Comparison of ENCODE assay signal across 17 cellular contexts in the genomic region with DNA sequence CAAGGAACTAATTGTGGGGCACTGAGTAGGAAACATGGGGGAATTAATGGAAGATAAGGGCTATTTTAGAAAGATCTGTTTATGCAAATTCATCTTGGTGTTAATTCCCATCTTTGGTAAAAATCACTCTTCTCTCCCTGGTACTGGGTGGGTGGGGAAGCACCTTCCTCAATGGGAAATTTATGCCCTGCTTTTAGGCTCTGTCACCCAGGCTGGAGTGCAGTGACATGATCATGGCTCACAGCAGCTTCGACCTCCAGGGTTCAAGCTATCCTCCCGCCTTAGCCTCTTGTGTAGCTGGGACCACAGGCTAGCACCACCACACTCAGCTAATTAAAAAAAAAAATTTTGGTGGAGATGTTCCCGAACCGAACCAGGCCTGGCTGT. TPM values are rescaled to one million over a fixed set of nuclear protein-coding genes. Genes with fewer than 3 reads are reported as not detected.
DNase-seq lines count a peak whose midpoint lies in the region; ATAC-seq and TF ChIP-seq lines count a peak whose summit lies in the region.
"Had no signal": no experiment of that assay in that cellular context is flagged by ENCODE, and none has a peak within 500 bp of the region (broad histone marks: within the 10 kb centered on the region; RNA-seq: fewer than 3 reads in every experiment).

No MANE protein-coding gene starts in this region.

- ATAC-seq in CD8-positive, alpha-beta T cell = no peak
- ATAC-seq in GM23338 = no peak
- no peak for ATAC-seq in natural killer cell
- ATAC-seq in esophagus mucosa = no peak
- ATAC-seq in heart left ventricle = no peak
- ATAC-seq: Right ventricle myocardium inferior had no signal

- CTCF ChIA-PET in CD8-positive, alpha-beta T cell (lab: Charles Lee) = interaction anchor here (0.8 to 1.5 kb wide), 3 partner anchors 139 to 270 kb away, joined by 3 read pairs; a partner anchor contains a TSS
- CTCF ChIA-PET in activated CD4-positive, alpha-beta memory T cell treated with anti-CD3 and anti-CD28 coated beads for 36 hours (lab: Charles Lee) = no interaction called here

- no peaks in the 10 kb centered on the region for H3K27me3 Mint-ChIP-seq in CD8-positive, alpha-beta T cell (ENCODE audit: low read depth)
- H3K27me3 Mint-ChIP-seq in GM23338 (ENCODE audit: insufficient read depth, low read depth, poor library complexity) = no peaks in the 10 kb centered on the region
- no peaks in the 10 kb centered on the region for H3K27me3 Mint-ChIP-seq in activated CD4-positive, alpha-beta memory T cell treated with anti-CD3 and anti-CD28 coated beads for 36 hours
- no peaks in the 10 kb centered on the region for H3K27me3 Mint-ChIP-seq in natural killer cell (ENCODE audit: low read depth in 2 of 2)

- peaks cover 3% of the 10 kb centered on the region for H3K9me3 Mint-ChIP-seq in CD8-positive, alpha-beta T cell
- H3K9me3 Mint-ChIP-seq in GM23338 (peaks cover 23% of the 10 kb centered on the region), natural killer cell (no peaks in the 10 kb centered on the region)
- peaks cover 6% of the 10 kb centered on the region for H3K9me3 Mint-ChIP-seq in activated CD4-positive, alpha-beta memory T cell treated with anti-CD3 and anti-CD28 coated beads for 36 hours

- H3K4me1 Mint-ChIP-seq in CD8-positive, alpha-beta T cell (ENCODE audit: low read depth) = peaks cover 62% of the 10 kb centered on the region
- peaks cover 3% of the 10 kb centered on the region; the same call in 1 of the 3 replicates for H3K4me1 Mint-ChIP-seq in GM23338
- peaks cover 45% of the 10 kb centered on the region for H3K4me1 Mint-ChIP-seq in activated CD4-positive, alpha-beta memory T cell treated with anti-CD3 and anti-CD28 coated beads for 36 hours (ENCODE audit: low read depth)
- H3K4me1 Mint-ChIP-seq in natural killer cell = peaks cover 43 to 46% of the 10 kb centered on the region in 2 donors

- H4K20me1 ChIP-seq in GM23338 (replicated peaks; ENCODE audit: insufficient read depth) = no peaks in the 10 kb centered on the region
- H4K20me1 ChIP-seq: BLaER1 treated with 17β-estradiol and CSF1 and Interleukin-3, amounts not matched to agents 10 nM and 100 nM had no signal

- no peak for TF ChIP-seq POLR2A in heart left ventricle (IDR thresholded peaks at IDR 0.05)

- H3K9me3 ChIP-seq in CD8-positive, alpha-beta T cell (ENCODE audit: low read length) = no peaks in the 10 kb centered on the region
- H3K9me3 ChIP-seq in left ventricle myocardium inferior (replicated peaks) (peaks cover 3% of the 10 kb centered on the region), heart left ventricle (peaks cover 0 to under 1% (median 0%) of the 10 kb centered on the region in 12 donors)
- H3K9me3 ChIP-seq: ovary had no signal

- no peaks in the 10 kb centered on the region for H3K79me2 ChIP-seq in GM23338 (replicated peaks; ENCODE audit: insufficient read depth)

- H3K27ac Mint-ChIP-seq in CD8-positive, alpha-beta T cell = peak overlapping the region; percentile 99
- H3K27ac Mint-ChIP-seq in GM23338 (no peak overlapping the region), natural killer cell (no peak overlapping the region)
- H3K27ac Mint-ChIP-seq in activated CD4-positive, alpha-beta memory T cell treated with anti-CD3 and anti-CD28 coated beads for 36 hours = peak overlapping the region; percentile 90

- no peaks in the 10 kb centered on the region for H3F3A ChIP-seq in GM23338 (replicated peaks; ENCODE audit: low read depth)

- 88 to 92% (median 89%) methylated on average over 4 of the region's 4 CpGs for WGBS in heart left ventricle, 4 donors

- peak overlapping the region; percentile 88 for H3K4me3 Mint-ChIP-seq in CD8-positive, alpha-beta T cell
- H3K4me3 Mint-ChIP-seq in GM23338 = no peak overlapping the region
- peak overlapping the region; percentile 75 for H3K4me3 Mint-ChIP-seq in activated CD4-positive, alpha-beta memory T cell treated with anti-CD3 and anti-CD28 coated beads for 36 hours
- peak overlapping the region; percentile 32 for H3K4me3 Mint-ChIP-seq in natural killer cell

- H3K27ac ChIP-seq in CD8-positive, alpha-beta T cell (ENCODE audit: low read depth, low read length) = peak overlapping the region; percentile 44
- H3K27ac ChIP-seq in GM23338 (ENCODE audit: low read depth) = no peak overlapping the region
- no peak overlapping the region for H3K27ac ChIP-seq in left ventricle myocardium inferior (replicated peaks)
- H3K27ac ChIP-seq in heart left ventricle = peak overlapping the region in 1 of 12 donors; percentile 39
- H3K27ac ChIP-seq: BLaER1 treated with 17β-estradiol and CSF1 and Interleukin-3, amounts not matched to agents 10 nM and 100 nM; ovary; VCaP had no signal

- peaks cover 47% of the 10 kb centered on the region for H3K4me1 ChIP-seq in CD8-positive, alpha-beta T cell (ENCODE audit: insufficient read depth, low read length)
- H3K4me1 ChIP-seq in GM23338 (ENCODE audit: insufficient read depth) (no peaks in the 10 kb centered on the region; the same call in 1 of the 2 replicates), left ventricle myocardium inferior (no peaks in the 10 kb centered on the region), heart left ventricle (no peaks in the 10 kb centered on the region)

- H3K36me3 ChIP-seq in CD8-positive, alpha-beta T cell (ENCODE audit: insufficient read depth, low read length) = no peaks in the 10 kb centered on the region
- H3K36me3 ChIP-seq in GM23338 (ENCODE audit: insufficient read depth) (no peaks in the 10 kb centered on the region), left ventricle myocardium inferior (no peaks in the 10 kb centered on the region), heart left ventricle (no peaks in the 10 kb centered on the region)
- H3K36me3 ChIP-seq: BLaER1 treated with 17β-estradiol and CSF1 and Interleukin-3, amounts not matched to agents 10 nM and 100 nM; ovary had no signal

- H2AFZ ChIP-seq in GM23338 = peak overlapping the region; percentile 35; the same call in 1 of the 2 replicates

- peaks cover 6% of the 10 kb centered on the region; the same call in 1 of the 2 replicates for H3K9me2 ChIP-seq in GM23338 (ENCODE audit: insufficient read depth)

- H3K27me3 ChIP-seq in CD8-positive, alpha-beta T cell (ENCODE audit: insufficient read depth, low read length) = no peaks in the 10 kb centered on the region
- H3K27me3 ChIP-seq in GM23338 (ENCODE audit: insufficient read depth) = no peaks in the 10 kb centered on the region
- H3K27me3 ChIP-seq in left ventricle myocardium inferior (ENCODE audit: low read depth) = no peaks in the 10 kb centered on the region
- H3K27me3 ChIP-seq in heart left ventricle = no peaks in the 10 kb centered on the region
- H3K27me3 ChIP-seq: BLaER1 treated with 17β-estradiol and CSF1 and Interleukin-3, amounts not matched to agents 10 nM and 100 nM; ovary had no signal

- no peak overlapping the region for H3K4me2 ChIP-seq in GM23338
- H3K4me2 ChIP-seq: BLaER1 treated with 17β-estradiol and CSF1 and Interleukin-3, amounts not matched to agents 10 nM and 100 nM had no signal

- intact Hi-C loops in CD8-positive, alpha-beta T cell (cut with DNase I, micrococcal nuclease) = no loop called here
- intact Hi-C loops in activated CD4-positive, alpha-beta memory T cell treated with anti-CD3 and anti-CD28 coated beads for 36 hours (cut with micrococcal nuclease) = loop anchor here (2.0 kb wide), 2 partner anchors 32 to 54 kb away; no protein-coding TSS in a partner anchor
- intact Hi-C loops in natural killer cell (cut with micrococcal nuclease) (no loop called here), left ventricle myocardium inferior (cut with micrococcal nuclease) (no loop called here), heart left ventricle (cut with DNase I) (no loop called here)

- no peak for TF ChIP-seq CTCF in CD8-positive, alpha-beta T cell (IDR thresholded peaks at IDR 0.05)
- no peak for TF ChIP-seq CTCF in GM23338 (conservative IDR thresholded peaks at IDR 0.05; ENCODE audit: low read depth in 2 of 2)
- TF ChIP-seq CTCF in natural killer cell (IDR thresholded peaks at IDR 0.05) = no peak
- TF ChIP-seq CTCF in left ventricle myocardium inferior (IDR thresholded peaks at IDR 0.05; ENCODE audit: borderline replicate concordance) = no peak
- TF ChIP-seq CTCF in heart left ventricle (IDR thresholded peaks at IDR 0.05) = no peak

- POLR2A ChIA-PET in CD8-positive, alpha-beta T cell (lab: Charles Lee) = interaction anchor here (1.0 to 1.6 kb wide), 6 partner anchors 12 to 200 kb away, joined by 3 to 8 read pairs (median 5); a partner anchor contains a TSS
- POLR2A ChIA-PET in activated CD4-positive, alpha-beta memory T cell treated with anti-CD3 and anti-CD28 coated beads for 36 hours (lab: Charles Lee) = interaction anchor here (1.3 to 1.6 kb wide), 4 partner anchors 30 to 191 kb away, joined by 3 to 5 read pairs (median 4); a partner anchor contains a TSS

- no peak for DNase-seq in CD8-positive, alpha-beta T cell
- DNase-seq in GM23338 (ENCODE audit: low spot score) = no peak
- peak; percentile 39 for DNase-seq in activated CD4-positive, alpha-beta memory T cell treated with anti-CD3 and anti-CD28 coated beads for 36 hours
- DNase-seq in natural killer cell = no peak
- no peak for DNase-seq in CD1c-positive myeloid dendritic cell (ENCODE audit: extremely low spot score)
- no peak for DNase-seq in left ventricle myocardium inferior
- no peak for DNase-seq in heart left ventricle
- DNase-seq: amygdala, GDM1, mesendoderm, NCI-H1436, NCI-H526 treated with DMSO at 0.1 percent for 48 hours, ovary had no signal

- peaks cover 4% of the 10 kb centered on the region for H3K36me3 Mint-ChIP-seq in CD8-positive, alpha-beta T cell
- H3K36me3 Mint-ChIP-seq in GM23338 (ENCODE audit: low read depth) = peaks cover 15% of the 10 kb centered on the region; the same call in 2 of the 3 replicates
- peaks cover 6% of the 10 kb centered on the region for H3K36me3 Mint-ChIP-seq in activated CD4-positive, alpha-beta memory T cell treated with anti-CD3 and anti-CD28 coated beads for 36 hours
- no peaks in the 10 kb centered on the region for H3K36me3 Mint-ChIP-seq in natural killer cell

- peak overlapping the region; percentile 26 for H3K4me3 ChIP-seq in CD8-positive, alpha-beta T cell (ENCODE audit: low read depth, low read length)
- no peak overlapping the region for H3K4me3 ChIP-seq in GM23338
- H3K4me3 ChIP-seq in left ventricle myocardium inferior = no peak overlapping the region
- no peak overlapping the region for H3K4me3 ChIP-seq in heart left ventricle
- H3K4me3 ChIP-seq: BLaER1 treated with 17β-estradiol and CSF1 and Interleukin-3, amounts not matched to agents 10 nM and 100 nM; ovary had no signal

TF ChIP-seq in GM23338, 12 proteins besides CTCF, POLR2A, EP300 and RAD21 (continues in another document):
- no peak for TF ChIP-seq JUNB (IDR thresholded peaks at IDR 0.05; ENCODE audit: unreplicated experiment)
- TF ChIP-seq EZH2phosphoT487 (IDR thresholded peaks at IDR 0.05; ENCODE audit: unreplicated experiment) = no peak

RNA-seq across cellular contexts. Expression of a gene that starts 30.1 kb away (rescaled TPM):
- 100 to 1,000 TPM; 117 to 119 TPM for total RNA-seq in CD8-positive, alpha-beta T cell
- total RNA-seq in GM23338 (2014; rRNA removed; shearing (Covaris generic)) = 236 and 313 TPM in 2 replicates
- 126 and 134 TPM in 2 replicates for polyA plus RNA-seq in GM23338 (2016; fragmentation: Nextera tagmentation; extraction: Ambion mirVana)
- total RNA-seq in activated CD4-positive, alpha-beta memory T cell treated with anti-CD3 and anti-CD28 coated beads for 36 hours = 10 to 100 TPM; 62.4 to 67.0 TPM
- 100 to 1,000 TPM; 144 to 209 (median 184) TPM for total RNA-seq in natural killer cell
- total RNA-seq in esophagus mucosa = 31.9 TPM
- 19.4 TPM for total RNA-seq in left ventricle myocardium inferior
- total RNA-seq in heart left ventricle = 10 to 100 TPM; 13.7 to 42.8 (median 22.8) TPM
- polyA plus RNA-seq in heart left ventricle = 10 to 100 TPM in 1 of 2 donors, 1 to 10 TPM in 1; 9.5 to 25.8 TPM

Comparison
In these comparisons a context has a peak if more than half of its experiments do, and no peak if none do; other contexts are left out.
1. H3K27ac Mint-ChIP-seq: peak in CD8-positive, alpha-beta T cell (single experiment) and activated CD4-positive, alpha-beta memory T cell treated with anti-CD3 and anti-CD28 coated beads for 36 hours (single experiment); none in GM23338 (single experiment) and natural killer cell (0 of 2).